26 cellular contexts compared by ENCODE assay signal in the genomic region with DNA sequence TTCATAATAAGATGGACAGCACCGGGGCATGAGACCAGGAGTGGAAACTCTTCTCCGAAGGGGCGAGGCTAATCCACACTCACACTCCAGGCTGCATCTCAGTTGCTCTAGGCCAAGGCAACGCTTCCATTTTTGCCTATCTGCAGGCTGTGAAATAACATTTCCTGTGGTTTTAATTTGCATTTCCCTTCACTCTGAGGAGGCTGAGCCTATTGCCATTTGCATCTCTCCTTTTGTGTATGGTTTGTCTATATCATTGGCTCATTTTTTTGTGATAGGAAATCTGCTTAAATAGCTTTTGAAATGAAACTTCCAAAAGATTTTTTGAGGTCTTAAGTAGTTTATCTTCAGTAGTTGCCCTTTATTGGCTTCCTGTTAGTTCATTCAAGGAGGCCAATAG. TPM values are rescaled to one million over a fixed set of nuclear protein-coding genes. Genes with fewer than 3 reads are reported as not detected.
DNase-seq lines count a peak whose midpoint lies in the region; ATAC-seq lines count a peak whose summit lies in the region.
"Had no signal": no experiment of that assay in that cellular context is flagged by ENCODE, and none has a peak within 500 bp of the region (broad histone marks: within the 10 kb centered on the region; RNA-seq: fewer than 3 reads in every experiment).

No MANE protein-coding gene starts in this region.

- DNase-seq in activated T-helper 2 cell treated with anti-CD3 and anti-CD28 coated beads, Interferon-gamma antibody, Interleukin-2, Interleukin-4, amounts not matched to agents 10 μg/mL and 5 μg/mL and 100 μg/mL, durations not matched to agents 14 hours and 24 hours and 36 hours (ENCODE audit: low spot score): no peak
- DNase-seq in activated T-cell treated with anti-CD3 and anti-CD28 coated beads, Interleukin-2, amount 50 U/mL, for 24 hours: no peak
- no peak for DNase-seq in NCI-H1436 (lab: John Stamatoyannopoulos, UW)
- no peak for DNase-seq in stimulated activated naive CD4-positive, alpha-beta T cell treated with Interleukin-2 at 50 U/mL for 16 hours (lab: John Stamatoyannopoulos, UW)
- no peak for DNase-seq in activated naive CD4-positive, alpha-beta T cell treated with anti-CD3 and anti-CD28 coated beads, Interleukin-2, amount 10 ng/mL, durations not matched to agents 7 days and 5 days
- DNase-seq: activated CD4-positive, alpha-beta memory T cell treated with anti-CD3 and anti-CD28 coated beads for 36 hours; activated T-cell treated with anti-CD3 and anti-CD28 coated beads, Interleukin-2, amount 50 U/mL, for 1 hour; body of pancreas; colonic mucosa; EL; foreskin fibroblast; H9; hippocampal formation; mesenchymal stem cell; naive thymus-derived CD8-positive, alpha-beta T cell; NCI-H2081; stimulated activated CD4-positive, alpha-beta T cell treated with anti-CD3 and anti-CD28 coated beads, Interleukin-2, amount 100 ng/mL, for 24 hours; stimulated activated naive CD8-positive, alpha-beta T cell treated with anti-CD3 and anti-CD28 coated beads, Interleukin-15, amount 100 ng/mL, for 72 hours; T-cell; WERI-Rb-1 had no signal

- H3K4me1 Mint-ChIP-seq in activated T-helper 2 cell treated with anti-CD3 and anti-CD28 coated beads, Interferon-gamma antibody, Interleukin-2, Interleukin-4, amounts not matched to agents 10 μg/mL and 5 μg/mL and 100 μg/mL, durations not matched to agents 14 hours and 24 hours and 36 hours (ENCODE audit: low read depth): peaks cover 22% of the 10 kb centered on the region
- peaks cover 10% of the 10 kb centered on the region for H3K4me1 Mint-ChIP-seq in activated T-cell treated with anti-CD3 and anti-CD28 coated beads, Interleukin-2, amount 50 U/mL, for 24 hours (ENCODE audit: low read depth)
- H3K4me1 Mint-ChIP-seq in activated naive CD4-positive, alpha-beta T cell treated with anti-CD3 and anti-CD28 coated beads, Interleukin-2, amount 10 ng/mL, durations not matched to agents 7 days and 5 days: peaks cover 7% of the 10 kb centered on the region

- CTCF ChIA-PET in activated naive CD4-positive, alpha-beta T cell treated with anti-CD3 and anti-CD28 coated beads, Interleukin-2, amount 10 ng/mL, durations not matched to agents 7 days and 5 days (lab: Charles Lee): no interaction called here

- H3K36me3 Mint-ChIP-seq in activated T-helper 2 cell treated with anti-CD3 and anti-CD28 coated beads, Interferon-gamma antibody, Interleukin-2, Interleukin-4, amounts not matched to agents 10 μg/mL and 5 μg/mL and 100 μg/mL, durations not matched to agents 14 hours and 24 hours and 36 hours (ENCODE audit: low read depth): no peaks in the 10 kb centered on the region
- H3K36me3 Mint-ChIP-seq in activated T-cell treated with anti-CD3 and anti-CD28 coated beads, Interleukin-2, amount 50 U/mL, for 24 hours (ENCODE audit: low read depth): no peaks in the 10 kb centered on the region
- H3K36me3 Mint-ChIP-seq in activated naive CD4-positive, alpha-beta T cell treated with anti-CD3 and anti-CD28 coated beads, Interleukin-2, amount 10 ng/mL, durations not matched to agents 7 days and 5 days: no peaks in the 10 kb centered on the region
- H3K36me3 Mint-ChIP-seq: activated CD4-positive, alpha-beta memory T cell treated with anti-CD3 and anti-CD28 coated beads for 36 hours; activated naive CD8-positive, alpha-beta T cell; naive thymus-derived CD8-positive, alpha-beta T cell; T-cell had no signal

- intact Hi-C loops in activated T-helper 2 cell treated with anti-CD3 and anti-CD28 coated beads, Interferon-gamma antibody, Interleukin-2, Interleukin-4, amounts not matched to agents 10 μg/mL and 5 μg/mL and 100 μg/mL, durations not matched to agents 14 hours and 24 hours and 36 hours (cut with micrococcal nuclease): loop anchor here (5.0 kb wide), 2 partner anchors 36 to 56 kb away; partner anchors contain the start of genes KIAA1328 and TPGS2

- no peak overlapping the region for H3K4me3 Mint-ChIP-seq in activated T-helper 2 cell treated with anti-CD3 and anti-CD28 coated beads, Interferon-gamma antibody, Interleukin-2, Interleukin-4, amounts not matched to agents 10 μg/mL and 5 μg/mL and 100 μg/mL, durations not matched to agents 14 hours and 24 hours and 36 hours (ENCODE audit: low read depth)
- no peak overlapping the region for H3K4me3 Mint-ChIP-seq in activated T-cell treated with anti-CD3 and anti-CD28 coated beads, Interleukin-2, amount 50 U/mL, for 24 hours
- no peak overlapping the region for H3K4me3 Mint-ChIP-seq in activated naive CD4-positive, alpha-beta T cell treated with anti-CD3 and anti-CD28 coated beads, Interleukin-2, amount 10 ng/mL, durations not matched to agents 7 days and 5 days
- H3K4me3 Mint-ChIP-seq: activated CD4-positive, alpha-beta memory T cell treated with anti-CD3 and anti-CD28 coated beads for 36 hours; activated naive CD8-positive, alpha-beta T cell; H9; stimulated activated naive CD8-positive, alpha-beta T cell treated with anti-CD3 and anti-CD28 coated beads, Interleukin-15, amount 100 ng/mL, for 72 hours; T-cell had no signal

- ATAC-seq in GM18502 (IDR thresholded peaks at IDR 0.05; ENCODE audit: poor library complexity, unreplicated experiment) (peak; percentile 63), GM21381 (IDR thresholded peaks at IDR 0.05; ENCODE audit: unreplicated experiment) (peak; percentile 51), HG03432 (IDR thresholded peaks at IDR 0.05; ENCODE audit: unreplicated experiment) (peak; percentile 61)
- ATAC-seq: body of pancreas; naive thymus-derived CD8-positive, alpha-beta T cell; Right ventricle myocardium inferior; stimulated activated naive CD8-positive, alpha-beta T cell treated with anti-CD3 and anti-CD28 coated beads, Interleukin-15, amount 100 ng/mL, for 72 hours; T-cell had no signal

- H3K27me3 Mint-ChIP-seq in activated T-helper 2 cell treated with anti-CD3 and anti-CD28 coated beads, Interferon-gamma antibody, Interleukin-2, Interleukin-4, amounts not matched to agents 10 μg/mL and 5 μg/mL and 100 μg/mL, durations not matched to agents 14 hours and 24 hours and 36 hours (ENCODE audit: low read depth): no peaks in the 10 kb centered on the region
- H3K27me3 Mint-ChIP-seq in activated T-cell treated with anti-CD3 and anti-CD28 coated beads, Interleukin-2, amount 50 U/mL, for 24 hours: peaks cover 2% of the 10 kb centered on the region
- peaks cover 4% of the 10 kb centered on the region for H3K27me3 Mint-ChIP-seq in activated naive CD4-positive, alpha-beta T cell treated with anti-CD3 and anti-CD28 coated beads, Interleukin-2, amount 10 ng/mL, durations not matched to agents 7 days and 5 days

- H3K9me3 Mint-ChIP-seq in activated T-helper 2 cell treated with anti-CD3 and anti-CD28 coated beads, Interferon-gamma antibody, Interleukin-2, Interleukin-4, amounts not matched to agents 10 μg/mL and 5 μg/mL and 100 μg/mL, durations not matched to agents 14 hours and 24 hours and 36 hours: no peaks in the 10 kb centered on the region
- no peaks in the 10 kb centered on the region for H3K9me3 Mint-ChIP-seq in activated T-cell treated with anti-CD3 and anti-CD28 coated beads, Interleukin-2, amount 50 U/mL, for 24 hours
- no peaks in the 10 kb centered on the region for H3K9me3 Mint-ChIP-seq in activated naive CD4-positive, alpha-beta T cell treated with anti-CD3 and anti-CD28 coated beads, Interleukin-2, amount 10 ng/mL, durations not matched to agents 7 days and 5 days
- H3K9me3 Mint-ChIP-seq: activated CD4-positive, alpha-beta memory T cell treated with anti-CD3 and anti-CD28 coated beads for 36 hours; H9; stimulated activated naive CD8-positive, alpha-beta T cell treated with anti-CD3 and anti-CD28 coated beads, Interleukin-15, amount 100 ng/mL, for 72 hours; T-cell had no signal

- peak overlapping the region; percentile 54 for H3K27ac Mint-ChIP-seq in activated T-helper 2 cell treated with anti-CD3 and anti-CD28 coated beads, Interferon-gamma antibody, Interleukin-2, Interleukin-4, amounts not matched to agents 10 μg/mL and 5 μg/mL and 100 μg/mL, durations not matched to agents 14 hours and 24 hours and 36 hours
- no peak overlapping the region for H3K27ac Mint-ChIP-seq in activated T-cell treated with anti-CD3 and anti-CD28 coated beads, Interleukin-2, amount 50 U/mL, for 24 hours
- no peak overlapping the region for H3K27ac Mint-ChIP-seq in activated naive CD4-positive, alpha-beta T cell treated with anti-CD3 and anti-CD28 coated beads, Interleukin-2, amount 10 ng/mL, durations not matched to agents 7 days and 5 days
- H3K27ac Mint-ChIP-seq: activated CD4-positive, alpha-beta memory T cell treated with anti-CD3 and anti-CD28 coated beads for 36 hours; activated naive CD8-positive, alpha-beta T cell; H9; naive thymus-derived CD8-positive, alpha-beta T cell; progenitor cell of endocrine pancreas; T-cell had no signal

RNA-seq across cellular contexts. Expression of gene TPGS2, which starts 57.6 kb away (rescaled TPM):
- 81.6 and 83.3 TPM in 2 replicates for total RNA-seq in activated T-helper 2 cell treated with anti-CD3 and anti-CD28 coated beads, Interferon-gamma antibody, Interleukin-2, Interleukin-4, amounts not matched to agents 10 μg/mL and 5 μg/mL and 100 μg/mL, durations not matched to agents 14 hours and 24 hours and 36 hours

RNA-seq across cellular contexts. Expression of gene KIAA1328, which starts 57.7 kb away (rescaled TPM):
- 7.4 and 7.9 TPM in 2 replicates for total RNA-seq in activated T-helper 2 cell treated with anti-CD3 and anti-CD28 coated beads, Interferon-gamma antibody, Interleukin-2, Interleukin-4, amounts not matched to agents 10 μg/mL and 5 μg/mL and 100 μg/mL, durations not matched to agents 14 hours and 24 hours and 36 hours
